In genomic region chr7:121395961-121396757, GRCh38 we compare ENCODE assay signal across 8 cellular contexts. TPM values are rescaled to one million over a fixed set of nuclear protein-coding genes. Genes with fewer than 3 reads are reported as not detected.
A peak's percentile ranks its signal among the peaks of the same experiment; 100 is the strongest.
DNase-seq lines count a peak whose midpoint lies in the region; ATAC-seq and TF ChIP-seq lines count a peak whose summit lies in the region.

A gene with protein sequence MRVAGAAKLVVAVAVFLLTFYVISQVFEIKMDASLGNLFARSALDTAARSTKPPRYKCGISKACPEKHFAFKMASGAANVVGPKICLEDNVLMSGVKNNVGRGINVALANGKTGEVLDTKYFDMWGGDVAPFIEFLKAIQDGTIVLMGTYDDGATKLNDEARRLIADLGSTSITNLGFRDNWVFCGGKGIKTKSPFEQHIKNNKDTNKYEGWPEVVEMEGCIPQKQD (minus strand): TSS chr7:121396308. CDS start chr7:121382969, 13,339 bp downstream.

- no peaks in the 10 kb centered on the region for H3K27me3 Mint-ChIP-seq in activated CD4-positive, alpha-beta T cell treated with anti-CD3 and anti-CD28 coated beads, Interleukin-2, amount 10 ng/mL, durations not matched to agents 24 days and 14 days

- DNase-seq in BJ (ENCODE audit: low read depth) (peak; percentile 41), NCI-H524 (lab: John Stamatoyannopoulos, UW) (peak; percentile 84 to 88), cortex of kidney (lab: John Stamatoyannopoulos, UW) (peak; percentile 70), left lobe of liver (ENCODE audit: low spot score) (peak; percentile 93)
- DNase-seq in activated CD4-positive, alpha-beta T cell treated with anti-CD3 and anti-CD28 coated beads, Interleukin-2, amount 10 ng/mL, durations not matched to agents 24 days and 14 days: peak; percentile 95
- DNase-seq in stimulated activated CD4-positive, alpha-beta T cell treated with anti-CD3 and anti-CD28 coated beads, Interleukin-2, amount 100 ng/mL, for 4 hours (ENCODE audit: low read depth): peak; percentile 79

- H3K4me3 Mint-ChIP-seq in activated CD4-positive, alpha-beta T cell treated with anti-CD3 and anti-CD28 coated beads, Interleukin-2, amount 10 ng/mL, durations not matched to agents 24 days and 14 days: peak within 1 kb of the TSS; percentile 88

- CTCF ChIA-PET in BJ (lab: Yijun Ruan, JAX): interaction anchor here (0.6 to 2.6 kb wide), 31 partner anchors 8 to 557 kb away, joined by 3 to 16 read pairs (median 5); no protein-coding TSS in a partner anchor

- H3K4me1 Mint-ChIP-seq in activated CD4-positive, alpha-beta T cell treated with anti-CD3 and anti-CD28 coated beads, Interleukin-2, amount 10 ng/mL, durations not matched to agents 24 days and 14 days: peaks cover 33% of the 10 kb centered on the region

- POLR2A ChIA-PET in BJ (lab: Charles Lee): interaction anchor here (0.6 kb wide), 2 partner anchors 9 to 29 kb away, joined by 3 read pairs; no protein-coding TSS in a partner anchor

- H3K9me3 Mint-ChIP-seq in activated CD4-positive, alpha-beta T cell treated with anti-CD3 and anti-CD28 coated beads, Interleukin-2, amount 10 ng/mL, durations not matched to agents 24 days and 14 days: no peaks in the 10 kb centered on the region

- intact Hi-C loops in activated CD4-positive, alpha-beta T cell treated with anti-CD3 and anti-CD28 coated beads, Interleukin-2, amount 10 ng/mL, durations not matched to agents 24 days and 14 days (cut with micrococcal nuclease): loop anchor here (1.0 to 5.0 kb wide), 8 partner anchors 11 to 151 kb away; no protein-coding TSS in a partner anchor

- ATAC-seq in HG03439 (IDR thresholded peaks at IDR 0.05; ENCODE audit: unreplicated experiment) (peak; percentile 82), left lobe of liver (peak; percentile 97)

- TF ChIP-seq CTCF in BJ (IDR thresholded peaks at IDR 0.05; ENCODE audit: insufficient read depth, low read depth, low read length): peak; percentile 41

- H3K36me3 ChIP-seq in BJ (ENCODE audit: control insufficient read depth, insufficient read depth, low read length): no peaks in the 10 kb centered on the region

- TF ChIP-seq POLR2A in GM19193 (IDR thresholded peaks at IDR 0.05; ENCODE audit: extremely low read depth, insufficient read depth, insufficient read length): peak; percentile 80

- H3K36me3 Mint-ChIP-seq in activated CD4-positive, alpha-beta T cell treated with anti-CD3 and anti-CD28 coated beads, Interleukin-2, amount 10 ng/mL, durations not matched to agents 24 days and 14 days (ENCODE audit: low read depth): peaks cover 24% of the 10 kb centered on the region

- peak within 1 kb of the TSS; percentile 83 for H3K4me3 ChIP-seq in BJ (ENCODE audit: low read depth, low read length)

- peak within 1 kb of the TSS; percentile 96 for H3K27ac Mint-ChIP-seq in activated CD4-positive, alpha-beta T cell treated with anti-CD3 and anti-CD28 coated beads, Interleukin-2, amount 10 ng/mL, durations not matched to agents 24 days and 14 days

- no peaks in the 10 kb centered on the region for H3K27me3 ChIP-seq in BJ (ENCODE audit: control insufficient read depth, insufficient read depth, low read length)

RNA-seq across cellular contexts. Expression of the gene that starts here (rescaled TPM):
- 13.1 and 32.0 TPM in 2 replicates for polyA plus RNA-seq in BJ (2011; rRNA removed)
- polyA minus RNA-seq in BJ (2011; rRNA and poly(A)+ RNA removed): 7.0 and 9.0 TPM in 2 replicates
- 77.5 and 80.2 TPM in 2 replicates for total RNA-seq in activated CD4-positive, alpha-beta T cell treated with anti-CD3 and anti-CD28 coated beads, Interleukin-2, amount 10 ng/mL, durations not matched to agents 24 days and 14 days
- total RNA-seq in left lobe of liver: 18.3 TPM

Comparison
In these comparisons a context has a peak if more than half of its experiments do, and no peak if none do; other contexts are left out.
1. Peak in every context shown above with its lines: DNase-seq, ATAC-seq and H3K4me3 ChIP-seq.
2. DNase-seq: peak in every context shown above with its lines; median percentile 95 in activated CD4-positive, alpha-beta T cell treated with anti-CD3 and anti-CD28 coated beads, Interleukin-2, amount 10 ng/mL, durations not matched to agents 24 days and 14 days; 93 in left lobe of liver; 86 in NCI-H524; 79 in stimulated activated CD4-positive, alpha-beta T cell treated with anti-CD3 and anti-CD28 coated beads, Interleukin-2, amount 100 ng/mL, for 4 hours; 70 in cortex of kidney; 41 in BJ.